24 cellular contexts compared by ENCODE assay signal in the genomic region with DNA sequence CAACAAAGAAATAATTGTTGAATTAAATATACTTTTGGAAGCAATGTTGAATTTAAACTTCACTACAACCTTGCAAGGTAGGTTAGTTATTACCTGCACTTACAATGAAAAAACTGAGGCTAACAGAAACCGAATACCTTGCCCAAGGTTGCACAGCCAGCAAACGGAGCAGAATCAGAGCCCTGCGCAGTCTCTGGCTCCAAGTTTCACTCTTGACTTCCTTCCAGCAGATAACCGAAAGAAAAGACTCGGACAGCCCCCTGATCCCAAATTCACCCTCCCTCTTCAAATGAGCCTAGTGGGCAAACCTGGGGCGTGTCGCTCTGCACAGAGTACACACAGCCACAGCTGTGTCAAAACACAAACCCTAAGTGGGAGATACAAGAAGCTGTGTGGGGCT.
DNase-seq lines count a peak whose midpoint lies in the region; ATAC-seq, FAIRE-seq and TF ChIP-seq lines count a peak whose summit lies in the region.
"Had no signal": no experiment of that assay in that cellular context is flagged by ENCODE, and none has a peak within 500 bp of the region (broad histone marks: within the 10 kb centered on the region; RNA-seq: fewer than 3 reads in every experiment).

No MANE protein-coding gene starts in this region.

- H3K27me3 ChIP-seq in mammary epithelial cell (ENCODE audit: insufficient read depth, low read length) (no peaks in the 10 kb centered on the region), breast epithelium (peaks cover 0 to 29% of the 10 kb centered on the region in 2 donors), endodermal cell (ENCODE audit: control insufficient read depth, insufficient read depth, low read length, poor library complexity, severe bottlenecking) (peaks cover 14% of the 10 kb centered on the region), keratinocyte (ENCODE audit: control insufficient read depth, extremely low read depth, insufficient read depth, low read length) (no peaks in the 10 kb centered on the region), vagina (no peaks in the 10 kb centered on the region)
- H3K27me3 ChIP-seq: BLaER1 treated with 17β-estradiol and CSF1 and Interleukin-3, amounts not matched to agents 10 nM and 100 nM had no signal

- intact Hi-C loops in mammary epithelial cell (cut with micrococcal nuclease) (no loop called here), breast epithelium (cut with DNase I; ENCODE audit: low total_unique reads) (no loop called here), vagina (cut with DNase I) (no loop called here)

- no peak overlapping the region for H3K9ac ChIP-seq in mammary epithelial cell (ENCODE audit: insufficient read depth, low read length)
- H3K9ac ChIP-seq in endodermal cell (ENCODE audit: extremely low read depth, low read length, poor library complexity, severe bottlenecking), result no peak overlapping the region
- H3K9ac ChIP-seq in keratinocyte (ENCODE audit: control insufficient read depth, extremely low read depth, insufficient read depth, low read length), result no peak overlapping the region
- H3K9ac ChIP-seq: BLaER1 treated with 17β-estradiol and CSF1 and Interleukin-3, amounts not matched to agents 10 nM and 100 nM had no signal

- no peak for TF ChIP-seq POLR2A in breast epithelium (IDR thresholded peaks at IDR 0.05)
- no peak for TF ChIP-seq POLR2A in vagina (IDR thresholded peaks at IDR 0.05)

- H3K36me3 ChIP-seq in mammary epithelial cell (ENCODE audit: insufficient read depth, low read length) (no peaks in the 10 kb centered on the region), breast epithelium (no peaks in the 10 kb centered on the region), endodermal cell (ENCODE audit: control insufficient read depth, insufficient read depth, low read length) (no peaks in the 10 kb centered on the region), keratinocyte (ENCODE audit: control insufficient read depth in 2 of 2, extremely low read depth in 1 of 2, insufficient read depth in 2 of 2, low read length in 2 of 2) (no peaks in the 10 kb centered on the region), vagina (no peaks in the 10 kb centered on the region)
- H3K36me3 ChIP-seq: BLaER1 treated with 17β-estradiol and CSF1 and Interleukin-3, amounts not matched to agents 10 nM and 100 nM had no signal

- POLR2A ChIA-PET in T-cell (lab: Charles Lee), result no interaction called here

- H3K27ac ChIP-seq in mammary epithelial cell (ENCODE audit: insufficient read depth, low read depth, low read length) (no peak overlapping the region), breast epithelium (no peak overlapping the region), endodermal cell (ENCODE audit: low read depth, low read length) (no peak overlapping the region), keratinocyte (ENCODE audit: control insufficient read depth, insufficient read depth, low read length) (no peak overlapping the region), vagina (no peak overlapping the region)
- H3K27ac ChIP-seq: 22Rv1; A549; BLaER1 treated with 17β-estradiol and CSF1 and Interleukin-3, amounts not matched to agents 10 nM and 100 nM; C4-2B had no signal

- DNase-seq in mammary epithelial cell (no peak), breast epithelium (ENCODE audit: low spot score in 2 of 2) (no peak), endodermal cell (peak; percentile 29), keratinocyte (ENCODE audit: low read depth, low spot score) (no peak), vagina (ENCODE audit: extremely low spot score in 2 of 2) (peak; percentile 52 to 54), T-cell (no peak), NCI-H1436 treated with DMSO at 0.1 percent for 48 hours (lab: John Stamatoyannopoulos, UW) (no peak)
- DNase-seq: AML-193; Caco-2; Calu3; CD4-positive, alpha-beta T cell; CD8-positive, alpha-beta T cell; DMS79 treated with DMSO at 0.1 percent for 48 hours; GF-D8 had no signal

- no peaks in the 10 kb centered on the region for H3K9me3 ChIP-seq in mammary epithelial cell (replicated peaks; ENCODE audit: insufficient read depth, low read length)
- H3K9me3 ChIP-seq in breast epithelium, result no peaks in the 10 kb centered on the region
- no peaks in the 10 kb centered on the region for H3K9me3 ChIP-seq in endodermal cell (ENCODE audit: control insufficient read depth, low read length)
- no peaks in the 10 kb centered on the region for H3K9me3 ChIP-seq in keratinocyte (ENCODE audit: control insufficient read depth, low read depth, low read length)
- H3K9me3 ChIP-seq in vagina, result no peaks in the 10 kb centered on the region
- H3K9me3 ChIP-seq: A549; BLaER1 treated with 17β-estradiol and CSF1 and Interleukin-3, amounts not matched to agents 10 nM and 100 nM; Caco-2 had no signal

- dilution Hi-C loops in mammary epithelial cell (cut with HindIII; ENCODE audit: low sequenced_read_pairs), result no loop called here
- dilution Hi-C loops in keratinocyte (cut with MboI; ENCODE audit: extremely low pct_ligation_motif_present, low sequenced_read_pairs), result no loop called here

- H3K27me3 Mint-ChIP-seq in endodermal cell (ENCODE audit: insufficient read depth) (peaks cover 28% of the 10 kb centered on the region), T-cell (peaks cover 10 to 17% of the 10 kb centered on the region in 2 donors)

- peaks cover 13% of the 10 kb centered on the region for H3K4me1 ChIP-seq in mammary epithelial cell (ENCODE audit: insufficient read depth, low read length)
- H3K4me1 ChIP-seq in breast epithelium, result no peaks in the 10 kb centered on the region
- H3K4me1 ChIP-seq in endodermal cell (ENCODE audit: control insufficient read depth, insufficient read depth, low read length), result no peaks in the 10 kb centered on the region
- H3K4me1 ChIP-seq in keratinocyte (ENCODE audit: control insufficient read depth, extremely low read depth, insufficient read depth, low read length), result peaks cover 14% of the 10 kb centered on the region
- no peaks in the 10 kb centered on the region for H3K4me1 ChIP-seq in vagina
- H3K4me1 ChIP-seq: A549; BLaER1 treated with 17β-estradiol and CSF1 and Interleukin-3, amounts not matched to agents 10 nM and 100 nM; Caco-2 had no signal

- H3K27ac Mint-ChIP-seq in endodermal cell, result no peak overlapping the region
- no peak overlapping the region for H3K27ac Mint-ChIP-seq in T-cell
- H3K27ac Mint-ChIP-seq: B cell; CD4-positive, alpha-beta T cell; CD8-positive, alpha-beta T cell had no signal

- TF ChIP-seq CTCF in mammary epithelial cell (conservative IDR thresholded peaks at IDR 0.05 in 1 of 2, IDR thresholded peaks at IDR 0.05 in 1 of 2; ENCODE audit: extremely low read depth in 1 of 2, insufficient read depth in 1 of 2, low read depth in 1 of 2, low read length in 2 of 2) (no peak), breast epithelium (IDR thresholded peaks at IDR 0.05) (no peak), endodermal cell (conservative IDR thresholded peaks at IDR 0.05) (no peak), keratinocyte (optimal IDR thresholded peaks at IDR 0.05 in 1 of 3, IDR thresholded peaks at IDR 0.05 in 1 of 3, conservative IDR thresholded peaks at IDR 0.05 in 1 of 3; ENCODE audit: extremely low read depth in 1 of 3, insufficient read depth in 2 of 3, low read length in 3 of 3) (no peak), vagina (IDR thresholded peaks at IDR 0.05) (no peak)

- H3K9me1 ChIP-seq in keratinocyte (ENCODE audit: control insufficient read depth, extremely low read depth, insufficient read depth, low read length), result no peaks in the 10 kb centered on the region

- H3K36me3 Mint-ChIP-seq in endodermal cell (ENCODE audit: low read depth) (no peaks in the 10 kb centered on the region), T-cell (no peaks in the 10 kb centered on the region)
- H3K36me3 Mint-ChIP-seq: CD8-positive, alpha-beta T cell had no signal

- H3K4me2 ChIP-seq in mammary epithelial cell (ENCODE audit: insufficient read depth, low read depth, low read length), result no peak overlapping the region
- H3K4me2 ChIP-seq in keratinocyte (ENCODE audit: control insufficient read depth, extremely low read depth, insufficient read depth, low read depth, low read length), result no peak overlapping the region
- H3K4me2 ChIP-seq: A549; BLaER1 treated with 17β-estradiol and CSF1 and Interleukin-3, amounts not matched to agents 10 nM and 100 nM had no signal

- no TSS peak for BruUV-seq in mammary epithelial cell (replicated peaks; lab: Mats Ljungman, UMichigan)

- H3K79me2 ChIP-seq in mammary epithelial cell (ENCODE audit: insufficient read depth, low read length) (no peaks in the 10 kb centered on the region), keratinocyte (ENCODE audit: control insufficient read depth, insufficient read depth, low read length) (no peaks in the 10 kb centered on the region)

- no peak for ATAC-seq in HG03025 (IDR thresholded peaks at IDR 0.05; ENCODE audit: low FRiP score, unreplicated experiment)
- no peak for ATAC-seq in T-cell (replicated peaks in 1 of 4)
- ATAC-seq: A549; CD8-positive, alpha-beta T cell had no signal

- H3K4me3 Mint-ChIP-seq in endodermal cell, result no peak overlapping the region
- no peak overlapping the region for H3K4me3 Mint-ChIP-seq in T-cell
- H3K4me3 Mint-ChIP-seq: B cell; CD4-positive, alpha-beta T cell; CD8-positive, alpha-beta T cell had no signal

- H3K9me3 Mint-ChIP-seq in endodermal cell, result no peaks in the 10 kb centered on the region
- no peaks in the 10 kb centered on the region for H3K9me3 Mint-ChIP-seq in T-cell
- H3K9me3 Mint-ChIP-seq: CD4-positive, alpha-beta T cell; CD8-positive, alpha-beta T cell had no signal

- in situ Hi-C loops in mammary epithelial cell (cut with MboI; ENCODE audit: low sequenced_read_pairs in 2 of 2), result no loop called here

- 98% methylated on average over 7 of the region's 7 CpGs for WGBS in mammary epithelial cell (ENCODE audit: low coverage, missing lambda C conversion rate)
- 88 to 95% methylated on average over 3 to 7 of the region's 7 CpGs for WGBS in endodermal cell (ENCODE audit: insufficient coverage in 1 of 2, insufficient read length in 1 of 2), 2 experiments

- peak overlapping the region; percentile 2 for H2AFZ ChIP-seq in mammary epithelial cell (ENCODE audit: low read depth, low read length)
- H2AFZ ChIP-seq in keratinocyte (ENCODE audit: control insufficient read depth, low read length), result peak overlapping the region; percentile 55

- no peaks in the 10 kb centered on the region for H4K20me1 ChIP-seq in mammary epithelial cell (ENCODE audit: insufficient read depth, low read length)
- no peaks in the 10 kb centered on the region for H4K20me1 ChIP-seq in keratinocyte (ENCODE audit: control insufficient read depth, extremely low read depth, insufficient read depth, low read length)
- H4K20me1 ChIP-seq: BLaER1 treated with 17β-estradiol and CSF1 and Interleukin-3, amounts not matched to agents 10 nM and 100 nM had no signal

- no peak for FAIRE-seq in keratinocyte (lab: Jason Lieb, UNC)
- FAIRE-seq: A549, D721Med, G401.6, GM12891, GM19239 had no signal

- H3K4me1 Mint-ChIP-seq in endodermal cell (peaks cover 5% of the 10 kb centered on the region), T-cell (no peaks in the 10 kb centered on the region)
- H3K4me1 Mint-ChIP-seq: B cell had no signal

- CTCF ChIA-PET in mammary epithelial cell (lab: Charles Lee; ENCODE audit: low non-redundant PET), result no interaction called here
- CTCF ChIA-PET in T-cell (lab: Charles Lee), result no interaction called here

- no peak overlapping the region for H3K4me3 ChIP-seq in mammary epithelial cell (replicated peaks in 1 of 3; ENCODE audit: insufficient read depth in 1 of 3, low read depth in 2 of 3, low read length in 3 of 3)
- H3K4me3 ChIP-seq in breast epithelium, result no peak overlapping the region
- H3K4me3 ChIP-seq in endodermal cell (ENCODE audit: low read length), result no peak overlapping the region
- H3K4me3 ChIP-seq in keratinocyte (ENCODE audit: control insufficient read depth in 2 of 3, extremely low read depth in 1 of 3, insufficient read depth in 2 of 3, low read depth in 1 of 3, low read length in 3 of 3), result no peak overlapping the region
- no peak overlapping the region for H3K4me3 ChIP-seq in vagina
- H3K4me3 ChIP-seq: A549; BLaER1 treated with 17β-estradiol and CSF1 and Interleukin-3, amounts not matched to agents 10 nM and 100 nM had no signal

Comparison
In these comparisons a context has a peak if more than half of its experiments do, and no peak if none do; other contexts are left out.
1. DNase-seq: peak in endodermal cell (single experiment) and vagina (2 of 2); none in mammary epithelial cell (single experiment), breast epithelium (0 of 2), keratinocyte (single experiment), T-cell (0 of 34) and NCI-H1436 treated with DMSO at 0.1 percent for 48 hours (single experiment).